In genomic region chr17:45161288-45162021, GRCh38 we compare ENCODE assay signal across 8 cellular contexts. TPM values are rescaled to one million over a fixed set of nuclear protein-coding genes. Genes with fewer than 3 reads are reported as not detected.
A peak's percentile ranks its signal among the peaks of the same experiment; 100 is the strongest.
DNase-seq lines count a peak whose midpoint lies in the region; ATAC-seq and TF ChIP-seq lines count a peak whose summit lies in the region.

TSS of gene HEXIM2 (plus strand) at chr17:45161875. CDS start at chr17:45162794, 919 bp downstream.

- peak; percentile 98 for ATAC-seq in activated T-helper 17 cell treated with anti-CD3 and anti-CD28 coated beads, Interleukin-2, amount 50 U/mL, for 72 hours (replicated peaks)
- ATAC-seq in naive B cell (ENCODE audit: low read depth in 2 of 2), result peak; percentile 92 to 94
- ATAC-seq in stimulated activated effector memory CD8-positive, alpha-beta T cell treated with anti-CD3 and anti-CD28 coated beads, Interleukin-12 subunit alpha, Interleukin-12 subunit beta, amount 100 ng/mL, for 72 hours, result peak; percentile 97

- H3K4me1 Mint-ChIP-seq in activated T-helper 17 cell treated with anti-CD3 and anti-CD28 coated beads, Interleukin-2, amount 50 U/mL, for 72 hours, result peaks cover 16% of the 10 kb centered on the region
- peaks cover 19 to 48% (median 35%) of the 10 kb centered on the region in 3 donors for H3K4me1 Mint-ChIP-seq in naive B cell
- peaks cover 48% of the 10 kb centered on the region for H3K4me1 Mint-ChIP-seq in stimulated activated effector memory CD8-positive, alpha-beta T cell treated with anti-CD3 and anti-CD28 coated beads, Interleukin-12 subunit alpha, Interleukin-12 subunit beta, amount 100 ng/mL, for 72 hours

- peaks cover 37% of the 10 kb centered on the region for H3K79me2 ChIP-seq in fibroblast of lung (ENCODE audit: control insufficient read depth, insufficient read depth, low read length)

- peak within 1 kb of the TSS; percentile 100 for H3K9ac ChIP-seq in fibroblast of lung (ENCODE audit: insufficient read depth, low read length)

- no peaks in the 10 kb centered on the region for H3K9me3 Mint-ChIP-seq in activated T-helper 17 cell treated with anti-CD3 and anti-CD28 coated beads, Interleukin-2, amount 50 U/mL, for 72 hours
- no peaks in the 10 kb centered on the region for H3K9me3 Mint-ChIP-seq in naive B cell
- no peaks in the 10 kb centered on the region for H3K9me3 Mint-ChIP-seq in stimulated activated effector memory CD8-positive, alpha-beta T cell treated with anti-CD3 and anti-CD28 coated beads, Interleukin-12 subunit alpha, Interleukin-12 subunit beta, amount 100 ng/mL, for 72 hours

- H3K4me2 ChIP-seq in fibroblast of lung (ENCODE audit: extremely low read depth, insufficient read depth, low read length), result peak within 1 kb of the TSS; percentile 98

- peak within 1 kb of the TSS; percentile 96 for H3K4me3 Mint-ChIP-seq in activated T-helper 17 cell treated with anti-CD3 and anti-CD28 coated beads, Interleukin-2, amount 50 U/mL, for 72 hours
- peak within 1 kb of the TSS; percentile 92 to 99 (median 96) for H3K4me3 Mint-ChIP-seq in naive B cell
- H3K4me3 Mint-ChIP-seq in stimulated activated effector memory CD8-positive, alpha-beta T cell treated with anti-CD3 and anti-CD28 coated beads, Interleukin-12 subunit alpha, Interleukin-12 subunit beta, amount 100 ng/mL, for 72 hours, result peak within 1 kb of the TSS; percentile 89

- H3K27ac ChIP-seq in fibroblast of lung (ENCODE audit: insufficient read depth, low read length), result peak within 1 kb of the TSS; percentile 100

- no peaks in the 10 kb centered on the region for H3K27me3 Mint-ChIP-seq in activated T-helper 17 cell treated with anti-CD3 and anti-CD28 coated beads, Interleukin-2, amount 50 U/mL, for 72 hours
- H3K27me3 Mint-ChIP-seq in naive B cell, result no peaks in the 10 kb centered on the region

- peak within 1 kb of the TSS; percentile 86 to 98 (median 94) for H3K4me3 ChIP-seq in fibroblast of lung (replicated peaks in 1 of 4; ENCODE audit: control extremely low read depth in 1 of 4, insufficient read depth in 1 of 4, low read depth in 3 of 4, low read length in 4 of 4)

- DNase-seq in EH (ENCODE audit: low read depth) (peak; percentile 99), GOT3 (lab: John Stamatoyannopoulos, UW) (peak; percentile 98), LHCN-M2 (ENCODE audit: low read depth) (peak; percentile 100), RPMI7951 (ENCODE audit: low read depth) (peak; percentile 99), fibroblast of lung (ENCODE audit: low read depth in 2 of 2) (peak; percentile 100), naive B cell (peak; percentile 99)
- peak; percentile 88 to 98 for DNase-seq in stimulated activated effector memory CD8-positive, alpha-beta T cell treated with anti-CD3 and anti-CD28 coated beads, Interleukin-12 subunit alpha, Interleukin-12 subunit beta, amount 100 ng/mL, for 72 hours (ENCODE audit: low spot score in 2 of 2)

- H3K4me1 ChIP-seq in fibroblast of lung (ENCODE audit: control insufficient read depth, extremely low read depth, insufficient read depth, low read length), result peaks cover 9% of the 10 kb centered on the region

- no peaks in the 10 kb centered on the region for H3K9me3 ChIP-seq in fibroblast of lung (ENCODE audit: control insufficient read depth, insufficient read depth, low read depth, low read length)

- H3K36me3 Mint-ChIP-seq in activated T-helper 17 cell treated with anti-CD3 and anti-CD28 coated beads, Interleukin-2, amount 50 U/mL, for 72 hours (ENCODE audit: low read depth), result peaks cover 35% of the 10 kb centered on the region
- H3K36me3 Mint-ChIP-seq in naive B cell, result peaks cover 4 to 8% of the 10 kb centered on the region in 2 donors
- peaks cover 28% of the 10 kb centered on the region for H3K36me3 Mint-ChIP-seq in stimulated activated effector memory CD8-positive, alpha-beta T cell treated with anti-CD3 and anti-CD28 coated beads, Interleukin-12 subunit alpha, Interleukin-12 subunit beta, amount 100 ng/mL, for 72 hours

- H3K27ac Mint-ChIP-seq in activated T-helper 17 cell treated with anti-CD3 and anti-CD28 coated beads, Interleukin-2, amount 50 U/mL, for 72 hours, result peak within 1 kb of the TSS; percentile 94
- peak within 1 kb of the TSS; percentile 96 to 100 (median 99) for H3K27ac Mint-ChIP-seq in naive B cell
- H3K27ac Mint-ChIP-seq in stimulated activated effector memory CD8-positive, alpha-beta T cell treated with anti-CD3 and anti-CD28 coated beads, Interleukin-12 subunit alpha, Interleukin-12 subunit beta, amount 100 ng/mL, for 72 hours, result peak within 1 kb of the TSS; percentile 98

- no peaks in the 10 kb centered on the region for H3K36me3 ChIP-seq in fibroblast of lung (ENCODE audit: control insufficient read depth, insufficient read depth, low read length)

- H2AFZ ChIP-seq in fibroblast of lung (ENCODE audit: low read length), result peak within 1 kb of the TSS; percentile 65

- no peaks in the 10 kb centered on the region for H4K20me1 ChIP-seq in fibroblast of lung (ENCODE audit: control insufficient read depth, extremely low read depth, insufficient read depth, low read length)

- no peak for TF ChIP-seq CTCF in fibroblast of lung (conservative IDR thresholded peaks at IDR 0.05 in 1 of 2, IDR thresholded peaks at IDR 0.05 in 1 of 2; ENCODE audit: low read depth in 1 of 2, low read length in 2 of 2)

- no peaks in the 10 kb centered on the region for H3K27me3 ChIP-seq in fibroblast of lung (ENCODE audit: control insufficient read depth, insufficient read depth, low read length)

RNA-seq across cellular contexts. Expression of gene HEXIM2, which starts in this region (rescaled TPM):
- 5.0 and 11.6 TPM in 2 replicates for total RNA-seq in LHCN-M2 (2014; rRNA removed)
- 6.6 TPM for polyA plus RNA-seq in LHCN-M2 (2012)
- total RNA-seq in RPMI7951 (2014; rRNA removed; shearing (Covaris generic)), result 7.8 and 11.3 TPM in 2 replicates
- total RNA-seq in activated T-helper 17 cell treated with anti-CD3 and anti-CD28 coated beads, Interleukin-2, amount 50 U/mL, for 72 hours, result 1 to 10 TPM; 6.1 to 8.5 TPM
- 12.8 and 18.7 TPM in 2 replicates for total RNA-seq in fibroblast of lung
- polyA plus RNA-seq in fibroblast of lung, result 1.9 and 2.7 TPM in 2 replicates
- 4.3 and 6.4 TPM in 2 replicates for polyA plus RNA-seq in fibroblast of lung (2012)
- polyA minus RNA-seq in fibroblast of lung (ENCODE audit: low replicate concordance), result 2.0 and 7.2 TPM in 2 replicates
- polyA plus RNA-seq in naive B cell (ENCODE audit: low read depth in 6 of 6), result 1 to 10 TPM; 2.1 to 6.7 (median 4.3) TPM

Comparison
In these comparisons a context has a peak if more than half of its experiments do, and no peak if none do; other contexts are left out.
1. Peak in every context shown above with its lines: DNase-seq, ATAC-seq, H3K4me3 ChIP-seq and H3K27ac ChIP-seq.